In genomic region chr21:25640671-25641292, GRCh38 we compare ENCODE assay signal across 9 cellular contexts. TPM values are rescaled to one million over a fixed set of nuclear protein-coding genes. Genes with fewer than 3 reads are reported as not detected.
DNase-seq lines count a peak whose midpoint lies in the region; ATAC-seq and TF ChIP-seq lines count a peak whose summit lies in the region.
"Had no signal": no experiment of that assay in that cellular context is flagged by ENCODE, and none has a peak within 500 bp of the region (broad histone marks: within the 10 kb centered on the region; RNA-seq: fewer than 3 reads in every experiment).

No MANE protein-coding gene starts in this region.

- 74% methylated on average over 9 of the region's 9 CpGs for WGBS in ectodermal cell, 2 experiments

- H3K27me3 Mint-ChIP-seq in neural crest cell (ENCODE audit: low read depth) = peaks cover 30% of the 10 kb centered on the region

- DNase-seq in AG10803 (ENCODE audit: low read depth) = no peak
- DNase-seq in neural crest cell (ENCODE audit: low read depth, low spot score) = no peak
- no peak for DNase-seq in ecto neural progenitor cell (ENCODE audit: low spot score)
- DNase-seq in NCI-H2196 (lab: John Stamatoyannopoulos, UW; ENCODE audit: unreplicated experiment) = no peak
- DNase-seq in GM13977 (ENCODE audit: low spot score) = no peak
- DNase-seq: effector memory CD4-positive, alpha-beta T cell had no signal

- H3K9me3 Mint-ChIP-seq in neural crest cell = no peaks in the 10 kb centered on the region

- no peaks in the 10 kb centered on the region for H3K4me1 ChIP-seq in HUES6 (ENCODE audit: control insufficient read depth, insufficient read depth, low read length)
- peaks cover 12% of the 10 kb centered on the region for H3K4me1 ChIP-seq in ectodermal cell (ENCODE audit: control insufficient read depth, insufficient read depth, low read length)

- H3K9me3 ChIP-seq in HUES6 (ENCODE audit: control insufficient read depth, insufficient read depth, low read depth, low read length) = no peaks in the 10 kb centered on the region
- no peaks in the 10 kb centered on the region for H3K9me3 ChIP-seq in ectodermal cell (ENCODE audit: control insufficient read depth, low read length)

- H3K36me3 Mint-ChIP-seq in neural crest cell (ENCODE audit: low read depth) = peaks cover 6% of the 10 kb centered on the region

- H3K9ac ChIP-seq in HUES6 (ENCODE audit: low read length) = no peak overlapping the region

- no peak for TF ChIP-seq CTCF in AG10803 (conservative IDR thresholded peaks at IDR 0.05; ENCODE audit: low read length)
- TF ChIP-seq CTCF in neural crest cell (conservative IDR thresholded peaks at IDR 0.05) = no peak
- TF ChIP-seq CTCF in GM13977 (IDR thresholded peaks at IDR 0.05; ENCODE audit: extremely low read depth, insufficient read depth, missing control alignments) = no peak

- in situ Hi-C loops in GM13977 (cut with MboI; ENCODE audit: low pct_unique_long_range_greater_than_20kb, low sequenced_read_pairs, unreplicated experiment) = no loop called here

- H3K27me3 ChIP-seq in HUES6 (ENCODE audit: control insufficient read depth, insufficient read depth, low read length) = peaks cover 45% of the 10 kb centered on the region
- peaks cover 24% of the 10 kb centered on the region for H3K27me3 ChIP-seq in ectodermal cell (ENCODE audit: control insufficient read depth, insufficient read depth, low read length, poor library complexity, severe bottlenecking)

- H3K36me3 ChIP-seq in HUES6 (ENCODE audit: control insufficient read depth, insufficient read depth, low read length) (no peaks in the 10 kb centered on the region), ectodermal cell (ENCODE audit: control insufficient read depth, insufficient read depth, low read length) (no peaks in the 10 kb centered on the region)

- peak overlapping the region; percentile 91 for H3K4me3 Mint-ChIP-seq in neural crest cell

- H3K27ac ChIP-seq in HUES6 (ENCODE audit: low read depth, low read length) (no peak overlapping the region), ectodermal cell (ENCODE audit: insufficient read depth, low read depth, low read length, poor library complexity, severe bottlenecking) (no peak overlapping the region)

- peaks cover 43% of the 10 kb centered on the region for H3K4me1 Mint-ChIP-seq in neural crest cell

- peak overlapping the region; percentile 67 for H3K4me3 ChIP-seq in AG10803 (ENCODE audit: low read length)
- H3K4me3 ChIP-seq in HUES6 (ENCODE audit: low read depth, low read length) = peak overlapping the region; percentile 72
- H3K4me3 ChIP-seq in ectodermal cell (ENCODE audit: insufficient read depth, low read depth, low read length) = peak overlapping the region; percentile 65

- no peak for ATAC-seq in HG03159 (IDR thresholded peaks at IDR 0.05; ENCODE audit: unreplicated experiment)

- H3K27ac Mint-ChIP-seq in neural crest cell (ENCODE audit: unreplicated experiment) = peak overlapping the region; percentile 53

RNA-seq across cellular contexts. Expression of gene JAM2, which starts 1.7 kb away (rescaled TPM):
- polyA plus RNA-seq in ectodermal cell (2013, experiment 1 of 4) = 11.3 TPM
- polyA plus RNA-seq in ectodermal cell (2013, experiment 2 of 4) = 9.0 TPM
- polyA plus RNA-seq in ectodermal cell (2013, experiment 3 of 4) = 18.4 TPM
- 17.5 TPM for polyA plus RNA-seq in ectodermal cell (2013, experiment 4 of 4)
- 26.2 and 29.7 TPM in 2 replicates for total RNA-seq in neural crest cell

RNA-seq across cellular contexts. Expression of gene MRPL39, which starts 33.5 kb away (rescaled TPM):
- 43.0 TPM for polyA plus RNA-seq in ectodermal cell (2013, experiment 1 of 4)
- polyA plus RNA-seq in ectodermal cell (2013, experiment 2 of 4) = 39.0 TPM
- polyA plus RNA-seq in ectodermal cell (2013, experiment 3 of 4) = 42.1 TPM
- polyA plus RNA-seq in ectodermal cell (2013, experiment 4 of 4) = 44.6 TPM
- total RNA-seq in neural crest cell = 36.5 and 39.0 TPM in 2 replicates
